In genomic region chr12:121592323-121592722, GRCh38 we compare ENCODE assay signal across 16 cellular contexts. TPM values are rescaled to one million over a fixed set of nuclear protein-coding genes. Genes with fewer than 3 reads are reported as not detected.
DNase-seq lines count a peak whose midpoint lies in the region; ATAC-seq and TF ChIP-seq lines count a peak whose summit lies in the region.
"Had no signal": no experiment of that assay in that cellular context is flagged by ENCODE, and none has a peak within 500 bp of the region (broad histone marks: within the 10 kb centered on the region; RNA-seq: fewer than 3 reads in every experiment).

No MANE protein-coding gene starts in this region.

- no peaks in the 10 kb centered on the region for H3K9me3 ChIP-seq in endodermal cell (ENCODE audit: control insufficient read depth, low read length)
- no peaks in the 10 kb centered on the region for H3K9me3 ChIP-seq in trophoblast cell (ENCODE audit: insufficient read depth, low read depth, low read length)
- H3K9me3 ChIP-seq: left ventricle myocardium inferior, stomach, vagina had no signal

- H3K14ac ChIP-seq in trophoblast cell (ENCODE audit: low read length), result no peak overlapping the region

- no peak for DNase-seq in activated CD4-positive, alpha-beta T cell treated with anti-CD3 and anti-CD28 coated beads, Interleukin-2, amount 10 ng/mL, durations not matched to agents 24 days and 14 days
- no peak for DNase-seq in activated CD4-positive, alpha-beta T cell treated with anti-CD3 and anti-CD28 coated beads for 1 hour
- DNase-seq in WTC11 (ENCODE audit: low spot score), result no peak
- DNase-seq in endodermal cell, result peak; percentile 40
- DNase-seq in trophoblast cell, result no peak
- no peak for DNase-seq in substantia nigra (lab: John Stamatoyannopoulos, UW)
- no peak for DNase-seq in DMS114 treated with DMSO at 0.1 percent for 48 hours (lab: John Stamatoyannopoulos, UW; ENCODE audit: unreplicated experiment)
- DNase-seq: amniotic stem cell, foreskin melanocyte, left ventricle myocardium inferior, NCI-H748 treated with DMSO at 0.1 percent for 48 hours, stomach, WERI-Rb-1 had no signal

- H4K8ac ChIP-seq in trophoblast cell (ENCODE audit: low read depth, low read length), result no peak overlapping the region

- H3K4ac ChIP-seq in trophoblast cell (ENCODE audit: low read depth, low read length), result no peak overlapping the region

- H3K9ac ChIP-seq in endodermal cell (ENCODE audit: extremely low read depth, low read length, poor library complexity, severe bottlenecking) (no peak overlapping the region), trophoblast cell (ENCODE audit: low read length) (no peak overlapping the region)

- no peak overlapping the region for H4K91ac ChIP-seq in trophoblast cell (ENCODE audit: low read depth, low read length)

- ATAC-seq in WTC11 (no peak), HG02678 (IDR thresholded peaks at IDR 0.05; ENCODE audit: unreplicated experiment) (no peak)

- no peak overlapping the region for H2AFZ ChIP-seq in trophoblast cell (ENCODE audit: insufficient read depth, low read length, poor library complexity)

- H2AK5ac ChIP-seq in trophoblast cell (ENCODE audit: low read length), result no peak overlapping the region

- H3K36me3 Mint-ChIP-seq in activated CD4-positive, alpha-beta T cell treated with anti-CD3 and anti-CD28 coated beads, Interleukin-2, amount 10 ng/mL, durations not matched to agents 24 days and 14 days (ENCODE audit: low read depth), result peaks cover 18% of the 10 kb centered on the region
- H3K36me3 Mint-ChIP-seq in WTC11, result peaks cover 14% of the 10 kb centered on the region
- peaks cover 32% of the 10 kb centered on the region for H3K36me3 Mint-ChIP-seq in endodermal cell (ENCODE audit: low read depth)

- intact Hi-C loops in activated CD4-positive, alpha-beta T cell treated with anti-CD3 and anti-CD28 coated beads, Interleukin-2, amount 10 ng/mL, durations not matched to agents 24 days and 14 days (cut with micrococcal nuclease), result no loop called here

- CTCF ChIA-PET in WTC11 (lab: Charles Lee), result interaction anchor here (0.9 kb wide), 1 partner anchor 12 kb away, joined by 7 read pairs; no protein-coding TSS in a partner anchor

- no peak overlapping the region for H2BK120ac ChIP-seq in trophoblast cell (ENCODE audit: insufficient read depth, low read length, poor library complexity)

- peaks cover 7% of the 10 kb centered on the region for H3K79me1 ChIP-seq in trophoblast cell (ENCODE audit: low read length)

- no peak overlapping the region for H2BK12ac ChIP-seq in trophoblast cell (ENCODE audit: low read length)

- H3K27ac ChIP-seq in endodermal cell (ENCODE audit: low read depth, low read length) (no peak overlapping the region), trophoblast cell (ENCODE audit: low read depth, low read length) (peak overlapping the region; percentile 77), substantia nigra (ENCODE audit: low read depth, low read length, poor library complexity, severe bottlenecking) (no peak overlapping the region)
- H3K27ac ChIP-seq: left ventricle myocardium inferior, SK-N-MC, vagina, WERI-Rb-1 had no signal

- H3K4me1 ChIP-seq in endodermal cell (ENCODE audit: control insufficient read depth, insufficient read depth, low read length), result no peaks in the 10 kb centered on the region
- H3K4me1 ChIP-seq in trophoblast cell (ENCODE audit: control insufficient read depth in 1 of 2, insufficient read depth in 2 of 2, low read length in 2 of 2), result peaks cover 4 to 5% of the 10 kb centered on the region in 2 experiments

- H3K27me3 Mint-ChIP-seq in activated CD4-positive, alpha-beta T cell treated with anti-CD3 and anti-CD28 coated beads, Interleukin-2, amount 10 ng/mL, durations not matched to agents 24 days and 14 days, result no peaks in the 10 kb centered on the region
- H3K27me3 Mint-ChIP-seq in WTC11 (ENCODE audit: low read depth), result no peaks in the 10 kb centered on the region
- H3K27me3 Mint-ChIP-seq in endodermal cell (ENCODE audit: insufficient read depth), result no peaks in the 10 kb centered on the region

- WGBS in endodermal cell (ENCODE audit: insufficient coverage in 1 of 2, insufficient read length in 1 of 2), 2 experiments, result 79 to 91% methylated on average over 3 to 4 of the region's 4 CpGs
- WGBS in trophoblast cell (ENCODE audit: extremely low coverage, insufficient coverage, insufficient read length), result no CpG with 5 or more reads among the region's 4 CpGs

- peak overlapping the region; percentile 39 for H3K4me3 Mint-ChIP-seq in activated CD4-positive, alpha-beta T cell treated with anti-CD3 and anti-CD28 coated beads, Interleukin-2, amount 10 ng/mL, durations not matched to agents 24 days and 14 days
- no peak overlapping the region for H3K4me3 Mint-ChIP-seq in WTC11
- H3K4me3 Mint-ChIP-seq in endodermal cell, result no peak overlapping the region

- H4K12ac ChIP-seq in trophoblast cell (ENCODE audit: low read depth, low read length), result no peak overlapping the region

- TF ChIP-seq CTCF in WTC11 (IDR thresholded peaks at IDR 0.05), result no peak
- no peak for TF ChIP-seq CTCF in endodermal cell (conservative IDR thresholded peaks at IDR 0.05)

- H3K27ac Mint-ChIP-seq in activated CD4-positive, alpha-beta T cell treated with anti-CD3 and anti-CD28 coated beads, Interleukin-2, amount 10 ng/mL, durations not matched to agents 24 days and 14 days, result peak overlapping the region; percentile 75
- H3K27ac Mint-ChIP-seq in WTC11 (peak overlapping the region; percentile 27), endodermal cell (no peak overlapping the region)

- no peaks in the 10 kb centered on the region for H3K79me2 ChIP-seq in trophoblast cell (ENCODE audit: control insufficient read depth, insufficient read depth, low read length, poor library complexity)

- H3K4me2 ChIP-seq in trophoblast cell (ENCODE audit: low read length), result peak overlapping the region; percentile 13

- H3K23ac ChIP-seq in trophoblast cell (ENCODE audit: low read length), result no peak overlapping the region

- H3K4me1 Mint-ChIP-seq in activated CD4-positive, alpha-beta T cell treated with anti-CD3 and anti-CD28 coated beads, Interleukin-2, amount 10 ng/mL, durations not matched to agents 24 days and 14 days, result peaks cover 34% of the 10 kb centered on the region
- H3K4me1 Mint-ChIP-seq in WTC11 (peaks cover 26% of the 10 kb centered on the region), endodermal cell (peaks cover 10% of the 10 kb centered on the region)

- no peaks in the 10 kb centered on the region for H3K9me3 Mint-ChIP-seq in activated CD4-positive, alpha-beta T cell treated with anti-CD3 and anti-CD28 coated beads, Interleukin-2, amount 10 ng/mL, durations not matched to agents 24 days and 14 days
- H3K9me3 Mint-ChIP-seq in WTC11, result no peaks in the 10 kb centered on the region
- H3K9me3 Mint-ChIP-seq in endodermal cell, result no peaks in the 10 kb centered on the region

- no peak overlapping the region for H3K18ac ChIP-seq in trophoblast cell (ENCODE audit: low read length)

- POLR2A ChIA-PET in WTC11 (lab: Charles Lee), result no interaction called here

- peaks cover 7% of the 10 kb centered on the region for H3K36me3 ChIP-seq in endodermal cell (ENCODE audit: control insufficient read depth, insufficient read depth, low read length)
- H3K36me3 ChIP-seq in trophoblast cell (ENCODE audit: control insufficient read depth in 1 of 2, insufficient read depth in 2 of 2, low read length in 2 of 2), result peaks cover 0 to 3% of the 10 kb centered on the region in 2 experiments
- H3K36me3 ChIP-seq: left ventricle myocardium inferior, stomach, vagina, WERI-Rb-1 had no signal

- no peak overlapping the region for H2BK5ac ChIP-seq in trophoblast cell (ENCODE audit: low read depth, low read length, poor library complexity)

- H3K4me3 ChIP-seq in endodermal cell (ENCODE audit: low read length) (no peak overlapping the region), trophoblast cell (ENCODE audit: low read depth, low read length) (no peak overlapping the region)
- H3K4me3 ChIP-seq: left ventricle myocardium inferior, SK-N-MC, stomach, vagina had no signal

- no peaks in the 10 kb centered on the region for H3K27me3 ChIP-seq in endodermal cell (ENCODE audit: control insufficient read depth, insufficient read depth, low read length, poor library complexity, severe bottlenecking)
- no peaks in the 10 kb centered on the region for H3K27me3 ChIP-seq in trophoblast cell (ENCODE audit: insufficient read depth, low read length)
- H3K27me3 ChIP-seq: stomach, vagina had no signal

TF ChIP-seq in WTC11, 78 proteins besides CTCF, POLR2A, EP300 and RAD21:
- TF ChIP-seq ZSCAN18 (CRISPR knock-in tag; IDR thresholded peaks at IDR 0.05), result no peak

RNA-seq across cellular contexts. Expression of gene KDM2B, which starts 11.5 kb away (rescaled TPM):
- 60.7 and 62.9 TPM in 2 replicates for total RNA-seq in activated CD4-positive, alpha-beta T cell treated with anti-CD3 and anti-CD28 coated beads, Interleukin-2, amount 10 ng/mL, durations not matched to agents 24 days and 14 days
- 147 to 155 TPM (median 152 TPM) in 3 replicates for total RNA-seq in WTC11 (2021)
- 100 to 1,000 TPM; 103 to 125 TPM for total RNA-seq in endodermal cell
- polyA plus RNA-seq in endodermal cell (2013, experiment 1 of 2), result 64.7 TPM
- polyA plus RNA-seq in endodermal cell (2013, experiment 2 of 2), result 60.8 TPM
- polyA plus RNA-seq in trophoblast cell (2013), result 53.1 and 55.3 TPM in 2 replicates

RNA-seq across cellular contexts. Expression of gene ORAI1, which starts 34.0 kb away (rescaled TPM):
- 58.3 and 61.8 TPM in 2 replicates for total RNA-seq in activated CD4-positive, alpha-beta T cell treated with anti-CD3 and anti-CD28 coated beads, Interleukin-2, amount 10 ng/mL, durations not matched to agents 24 days and 14 days
- total RNA-seq in WTC11 (2021), result 27.7 to 28.9 TPM (median 28.6 TPM) in 3 replicates
- 10 to 100 TPM; 35.3 to 39.2 TPM for total RNA-seq in endodermal cell
- 11.8 TPM for polyA plus RNA-seq in endodermal cell (2013, experiment 1 of 2)
- 11.2 TPM for polyA plus RNA-seq in endodermal cell (2013, experiment 2 of 2)
- 17.2 and 17.7 TPM in 2 replicates for polyA plus RNA-seq in trophoblast cell (2013)
